Comparison of ENCODE assay signal across 19 cellular contexts in the genomic region with DNA sequence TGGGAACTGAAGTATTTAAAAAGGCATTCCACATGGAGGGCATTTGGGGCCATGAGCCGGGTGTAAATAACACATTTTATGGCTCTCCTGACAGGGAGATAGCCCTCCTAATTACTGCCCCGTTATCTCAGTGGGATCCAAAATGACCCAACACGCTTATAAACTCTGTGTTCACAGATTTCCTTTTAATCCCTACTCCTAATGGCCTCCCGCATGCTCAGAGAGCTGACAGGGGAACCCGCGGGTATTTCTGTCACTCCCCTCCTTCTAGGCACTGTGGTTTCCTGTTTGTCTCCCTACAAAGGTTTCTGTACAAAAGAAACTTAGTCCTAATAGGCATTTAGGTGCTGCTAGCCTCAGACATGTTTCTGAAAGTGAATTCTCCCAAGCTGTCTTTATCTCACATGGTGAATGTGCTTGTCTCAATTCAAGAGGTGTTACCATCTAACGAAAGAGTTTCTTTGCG.
DNase-seq lines count a peak whose midpoint lies in the region; ATAC-seq and TF ChIP-seq lines count a peak whose summit lies in the region.
"Had no signal": no experiment of that assay in that cellular context is flagged by ENCODE, and none has a peak within 500 bp of the region (broad histone marks: within the 10 kb centered on the region; RNA-seq: fewer than 3 reads in every experiment).

No MANE protein-coding gene starts in this region.

- H3K36me3 ChIP-seq in DND-41 (ENCODE audit: insufficient read depth, low read length), result no peaks in the 10 kb centered on the region
- H3K36me3 ChIP-seq: spleen, upper lobe of left lung had no signal

- peak; percentile 51 for DNase-seq in NCI-H748 (lab: John Stamatoyannopoulos, UW; ENCODE audit: unreplicated experiment)
- no peak for DNase-seq in NCI-H748 treated with DMSO at 0.1 percent for 48 hours (lab: John Stamatoyannopoulos, UW)
- peak; percentile 46 for DNase-seq in DND-41
- peak; percentile 75 for DNase-seq in NCI-H2227 treated with DMSO at 0.1 percent for 48 hours (lab: John Stamatoyannopoulos, UW)
- peak; percentile 20 for DNase-seq in left kidney (ENCODE audit: low read depth, low spot score)
- DNase-seq in G401 (ENCODE audit: low spot score), result no peak
- DNase-seq in WTC11 (ENCODE audit: low spot score), result no peak
- DNase-seq in C1 segment of cervical spinal cord (lab: John Stamatoyannopoulos, UW), result no peak
- DNase-seq: ACHN; activated T-cell treated with anti-CD3 and anti-CD28 coated beads, Interleukin-2, amount 50 U/mL, for 24 hours; aorta; left colon; spleen; stimulated activated naive CD4-positive, alpha-beta T cell; T-helper 17 cell; upper lobe of left lung had no signal

- POLR2A ChIA-PET in WTC11 (lab: Charles Lee), result no interaction called here

- H3K9ac ChIP-seq in DND-41 (ENCODE audit: low read depth, low read length), result no peak overlapping the region

- H3K27me3 Mint-ChIP-seq in WTC11 (ENCODE audit: low read depth), result peaks cover 4% of the 10 kb centered on the region; the same call in 1 of the 2 replicates
- H3K27me3 Mint-ChIP-seq: T-helper 17 cell had no signal

- TF ChIP-seq CTCF in DND-41 (IDR thresholded peaks at IDR 0.05; ENCODE audit: borderline replicate concordance, extremely low read depth, low read length, poor library complexity, severe bottlenecking) (no peak), WTC11 (IDR thresholded peaks at IDR 0.05) (no peak)

- in situ Hi-C loops in G401 (cut with HindIII; ENCODE audit: low sequenced_read_pairs), result no loop called here

- no peak overlapping the region for H2AFZ ChIP-seq in DND-41 (ENCODE audit: low read depth, low read length)

- H4K20me1 ChIP-seq in DND-41 (ENCODE audit: insufficient read depth, low read length), result no peaks in the 10 kb centered on the region

- H3K27ac Mint-ChIP-seq in WTC11, result no peak overlapping the region
- H3K27ac Mint-ChIP-seq: activated T-cell treated with anti-CD3 and anti-CD28 coated beads, Interleukin-2, amount 50 U/mL, for 24 hours; progenitor cell of endocrine pancreas; T-helper 17 cell had no signal

- CTCF ChIA-PET in WTC11 (lab: Charles Lee), result interaction anchor here (0.8 kb wide), 1 partner anchor 206 kb away, joined by 3 read pairs; no protein-coding TSS in a partner anchor

- ATAC-seq in DND-41 (ENCODE audit: insufficient read depth, low read depth) (peak; percentile 92), WTC11 (no peak)
- ATAC-seq: activated CD4-positive, CD25-positive, alpha-beta regulatory T cell treated with anti-CD3 and anti-CD28 coated beads, Interleukin-2, amount 50 U/mL, for 24 hours; left colon; Right ventricle myocardium inferior; T-helper 17 cell had no signal

- H3K27me3 ChIP-seq in DND-41 (ENCODE audit: insufficient read depth, low read length, poor library complexity), result peaks cover under 1% of the 10 kb centered on the region
- H3K27me3 ChIP-seq: upper lobe of left lung had no signal

- no peaks in the 10 kb centered on the region for H3K79me2 ChIP-seq in DND-41 (ENCODE audit: insufficient read depth, low read length)

- H3K27ac ChIP-seq in DND-41 (ENCODE audit: low read length), result no peak overlapping the region
- H3K27ac ChIP-seq: spleen, upper lobe of left lung had no signal

- peaks cover 13% of the 10 kb centered on the region for H3K36me3 Mint-ChIP-seq in WTC11

- peaks cover 11% of the 10 kb centered on the region for H3K4me1 Mint-ChIP-seq in WTC11
- H3K4me1 Mint-ChIP-seq: T-helper 17 cell had no signal

- no peaks in the 10 kb centered on the region for H3K9me3 ChIP-seq in DND-41 (ENCODE audit: insufficient read depth, low read length, severe bottlenecking)
- H3K9me3 ChIP-seq: upper lobe of left lung had no signal

- peak overlapping the region; percentile 19; the same call in 1 of the 2 replicates for H3K4me2 ChIP-seq in DND-41 (ENCODE audit: insufficient read depth, low read length)

- no peak overlapping the region for H3K4me3 ChIP-seq in DND-41 (ENCODE audit: low read depth in 1 of 2, low read length in 2 of 2)
- H3K4me3 ChIP-seq: spleen, upper lobe of left lung had no signal

- peaks cover 11% of the 10 kb centered on the region for H3K4me1 ChIP-seq in DND-41 (ENCODE audit: insufficient read depth, low read length)
- H3K4me1 ChIP-seq: spleen, upper lobe of left lung had no signal

- peaks cover 26% of the 10 kb centered on the region for H3K9me3 Mint-ChIP-seq in WTC11
- H3K9me3 Mint-ChIP-seq: activated T-cell treated with anti-CD3 and anti-CD28 coated beads, Interleukin-2, amount 50 U/mL, for 24 hours had no signal

- H3K4me3 Mint-ChIP-seq in WTC11, result no peak overlapping the region
- H3K4me3 Mint-ChIP-seq: activated T-cell treated with anti-CD3 and anti-CD28 coated beads, Interleukin-2, amount 50 U/mL, for 24 hours; T-helper 17 cell had no signal

TF ChIP-seq in WTC11, 78 proteins besides CTCF, POLR2A, EP300 and RAD21 (continues in another document):
- TF ChIP-seq, protein P1, sequence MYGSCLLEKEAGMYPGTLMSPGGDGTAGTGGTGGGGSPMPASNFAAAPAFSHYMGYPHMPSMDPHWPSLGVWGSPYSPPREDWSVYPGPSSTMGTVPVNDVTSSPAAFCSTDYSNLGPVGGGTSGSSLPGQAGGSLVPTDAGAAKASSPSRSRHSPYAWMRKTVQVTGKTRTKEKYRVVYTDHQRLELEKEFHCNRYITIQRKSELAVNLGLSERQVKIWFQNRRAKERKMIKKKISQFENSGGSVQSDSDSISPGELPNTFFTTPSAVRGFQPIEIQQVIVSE (CRISPR knock-in tag; IDR thresholded peaks at IDR 0.05; ENCODE audit: borderline replicate concordance), result no peak
- TF ChIP-seq, protein P2, sequence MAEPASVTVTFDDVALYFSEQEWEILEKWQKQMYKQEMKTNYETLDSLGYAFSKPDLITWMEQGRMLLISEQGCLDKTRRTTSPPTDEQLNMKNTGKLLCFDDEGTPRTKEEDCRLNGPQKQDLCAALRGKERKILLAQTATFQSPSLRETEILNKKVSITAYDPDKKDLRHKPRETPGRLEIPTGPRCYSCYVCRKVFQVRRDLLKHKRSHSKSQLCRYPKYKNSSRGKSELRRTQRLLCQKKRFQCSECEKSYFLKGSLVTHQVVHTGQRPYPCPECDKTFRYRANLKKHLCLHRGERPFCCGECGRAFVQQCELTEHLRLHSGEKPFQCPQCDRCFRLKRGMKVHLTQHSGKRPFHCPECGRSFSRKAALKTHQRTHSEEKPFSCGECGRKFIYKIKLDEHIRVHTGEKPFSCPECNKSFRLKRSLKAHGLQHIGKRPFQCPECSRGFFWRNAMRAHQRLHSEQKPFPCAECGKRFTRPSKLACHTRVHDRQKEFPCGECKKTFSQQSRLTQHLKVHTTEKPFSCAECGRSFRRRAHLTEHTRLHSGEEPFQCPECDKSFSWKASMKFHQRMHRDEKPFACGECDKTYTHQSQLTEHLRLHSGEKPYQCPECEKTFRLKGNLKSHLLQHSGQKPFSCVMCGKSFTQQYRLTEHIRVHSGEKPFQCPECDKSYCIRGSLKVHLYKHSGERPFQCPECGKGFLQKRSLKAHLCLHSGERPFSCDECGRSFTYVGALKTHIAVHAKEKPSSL (CRISPR knock-in tag; conservative IDR thresholded peaks at IDR 0.05), result no peak
- TF ChIP-seq TCF7 (CRISPR knock-in tag; IDR thresholded peaks at IDR 0.05; ENCODE audit: low read depth), result no peak
- no peak for TF ChIP-seq ZNF121 (CRISPR knock-in tag; IDR thresholded peaks at IDR 0.05)
- no peak for TF ChIP-seq SP1 (CRISPR knock-in tag; conservative IDR thresholded peaks at IDR 0.05)
- TF ChIP-seq SMAD4 (CRISPR knock-in tag; IDR thresholded peaks at IDR 0.05), result no peak
- TF ChIP-seq, protein P3, sequence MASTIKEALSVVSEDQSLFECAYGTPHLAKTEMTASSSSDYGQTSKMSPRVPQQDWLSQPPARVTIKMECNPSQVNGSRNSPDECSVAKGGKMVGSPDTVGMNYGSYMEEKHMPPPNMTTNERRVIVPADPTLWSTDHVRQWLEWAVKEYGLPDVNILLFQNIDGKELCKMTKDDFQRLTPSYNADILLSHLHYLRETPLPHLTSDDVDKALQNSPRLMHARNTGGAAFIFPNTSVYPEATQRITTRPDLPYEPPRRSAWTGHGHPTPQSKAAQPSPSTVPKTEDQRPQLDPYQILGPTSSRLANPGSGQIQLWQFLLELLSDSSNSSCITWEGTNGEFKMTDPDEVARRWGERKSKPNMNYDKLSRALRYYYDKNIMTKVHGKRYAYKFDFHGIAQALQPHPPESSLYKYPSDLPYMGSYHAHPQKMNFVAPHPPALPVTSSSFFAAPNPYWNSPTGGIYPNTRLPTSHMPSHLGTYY (CRISPR knock-in tag; IDR thresholded peaks at IDR 0.05), result no peak
- TF ChIP-seq, protein P4, sequence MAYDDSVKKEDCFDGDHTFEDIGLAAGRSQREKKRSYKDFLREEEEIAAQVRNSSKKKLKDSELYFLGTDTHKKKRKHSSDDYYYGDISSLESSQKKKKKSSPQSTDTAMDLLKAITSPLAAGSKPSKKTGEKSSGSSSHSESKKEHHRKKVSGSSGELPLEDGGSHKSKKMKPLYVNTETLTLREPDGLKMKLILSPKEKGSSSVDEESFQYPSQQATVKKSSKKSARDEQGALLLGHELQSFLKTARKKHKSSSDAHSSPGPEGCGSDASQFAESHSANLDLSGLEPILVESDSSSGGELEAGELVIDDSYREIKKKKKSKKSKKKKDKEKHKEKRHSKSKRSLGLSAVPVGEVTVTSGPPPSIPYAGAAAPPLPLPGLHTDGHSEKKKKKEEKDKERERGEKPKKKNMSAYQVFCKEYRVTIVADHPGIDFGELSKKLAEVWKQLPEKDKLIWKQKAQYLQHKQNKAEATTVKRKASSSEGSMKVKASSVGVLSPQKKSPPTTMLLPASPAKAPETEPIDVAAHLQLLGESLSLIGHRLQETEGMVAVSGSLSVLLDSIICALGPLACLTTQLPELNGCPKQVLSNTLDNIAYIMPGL (CRISPR knock-in tag; IDR thresholded peaks at IDR 0.05), result no peak
- TF ChIP-seq, protein P5, sequence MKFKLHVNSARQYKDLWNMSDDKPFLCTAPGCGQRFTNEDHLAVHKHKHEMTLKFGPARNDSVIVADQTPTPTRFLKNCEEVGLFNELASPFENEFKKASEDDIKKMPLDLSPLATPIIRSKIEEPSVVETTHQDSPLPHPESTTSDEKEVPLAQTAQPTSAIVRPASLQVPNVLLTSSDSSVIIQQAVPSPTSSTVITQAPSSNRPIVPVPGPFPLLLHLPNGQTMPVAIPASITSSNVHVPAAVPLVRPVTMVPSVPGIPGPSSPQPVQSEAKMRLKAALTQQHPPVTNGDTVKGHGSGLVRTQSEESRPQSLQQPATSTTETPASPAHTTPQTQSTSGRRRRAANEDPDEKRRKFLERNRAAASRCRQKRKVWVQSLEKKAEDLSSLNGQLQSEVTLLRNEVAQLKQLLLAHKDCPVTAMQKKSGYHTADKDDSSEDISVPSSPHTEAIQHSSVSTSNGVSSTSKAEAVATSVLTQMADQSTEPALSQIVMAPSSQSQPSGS (CRISPR knock-in tag; IDR thresholded peaks at IDR 0.05; ENCODE audit: borderline replicate concordance, low read depth), result no peak
- TF ChIP-seq IRF2 (CRISPR knock-in tag; IDR thresholded peaks at IDR 0.05; ENCODE audit: borderline replicate concordance, low read depth), result no peak
- TF ChIP-seq SOX15 (CRISPR knock-in tag; IDR thresholded peaks at IDR 0.05), result no peak
- no peak for TF ChIP-seq NR3C1 (CRISPR knock-in tag; conservative IDR thresholded peaks at IDR 0.05; ENCODE audit: low read depth)
- no peak for TF ChIP-seq MYBL2 (CRISPR knock-in tag; IDR thresholded peaks at IDR 0.05)
- TF ChIP-seq NFE2L1 (CRISPR knock-in tag; IDR thresholded peaks at IDR 0.05), result no peak

Comparison
In these comparisons a context has a peak if more than half of its experiments do, and no peak if none do; other contexts are left out.
1. DNase-seq: peak in NCI-H748 (single experiment), DND-41 (single experiment), NCI-H2227 treated with DMSO at 0.1 percent for 48 hours (single experiment) and left kidney (single experiment); none in NCI-H748 treated with DMSO at 0.1 percent for 48 hours (single experiment), G401 (single experiment), WTC11 (single experiment) and C1 segment of cervical spinal cord (0 of 14).